ENCODE assay signal across 30 cellular contexts in genomic region chr17:13160790-13161189, GRCh38.
DNase-seq lines count a peak whose midpoint lies in the region; TF ChIP-seq lines count a peak whose summit lies in the region.
"Had no signal": no experiment of that assay in that cellular context is flagged by ENCODE, and none has a peak within 500 bp of the region (broad histone marks: within the 10 kb centered on the region; RNA-seq: fewer than 3 reads in every experiment).

No MANE protein-coding gene starts in this region.

- DNase-seq in smooth muscle cell (lab: John Stamatoyannopoulos, UW; ENCODE audit: unreplicated experiment) (no peak), HFFc6 (no peak), H9 (no peak)
- DNase-seq: 8988T; ACHN; AML-193; BE2C; C1 segment of cervical spinal cord; Caco-2; Calu3; CD4-positive, alpha-beta memory T cell; CD4-positive, alpha-beta T cell; CD4-positive, CD25-positive, alpha-beta regulatory T cell; CD8-positive, alpha-beta memory T cell; CD8-positive, alpha-beta T cell; COR-L47; DMS 273 treated with DMSO at 0.1 percent for 48 hours; DMS153; DMS53; DMS79; DMS79 treated with DMSO at 0.1 percent for 48 hours; DND-41 had no signal

- no peak overlapping the region for H3K23ac ChIP-seq in H9 (ENCODE audit: insufficient read length, low read depth, low read length)

- H2AK5ac ChIP-seq in H9 (ENCODE audit: insufficient read length, low read length), result no peak overlapping the region

- H3K4me3 Mint-ChIP-seq in HFFc6, result no peak overlapping the region
- H3K4me3 Mint-ChIP-seq in H9, result no peak overlapping the region
- H3K4me3 Mint-ChIP-seq: B cell; CD14-positive monocyte; CD4-positive, alpha-beta memory T cell; CD4-positive, alpha-beta T cell; CD4-positive, CD25-positive, alpha-beta regulatory T cell; CD8-positive, alpha-beta memory T cell; CD8-positive, alpha-beta T cell had no signal

- TF ChIP-seq EP300 in neural cell (conservative IDR thresholded peaks at IDR 0.05; ENCODE audit: poor library complexity, severe bottlenecking), result peak; percentile 94

- H3K79me2 ChIP-seq in neural cell (replicated peaks; ENCODE audit: insufficient read depth, low read length), result no peaks in the 10 kb centered on the region
- H3K79me2 ChIP-seq in smooth muscle cell (ENCODE audit: low read depth), result no peaks in the 10 kb centered on the region
- H3K79me2 ChIP-seq in H9 (ENCODE audit: insufficient read depth, low read length), result no peaks in the 10 kb centered on the region

- H3K27ac ChIP-seq in neural cell (ENCODE audit: low read length), result peak overlapping the region; percentile 25
- peak overlapping the region; percentile 62 for H3K27ac ChIP-seq in smooth muscle cell (ENCODE audit: low read depth)
- no peak overlapping the region for H3K27ac ChIP-seq in H9 (ENCODE audit: insufficient read length, low read depth, low read length)
- H3K27ac ChIP-seq: 22Rv1; A549; BLaER1; BLaER1 treated with 17β-estradiol and CSF1 and Interleukin-3, amounts not matched to agents 10 nM and 100 nM; C4-2B had no signal

- no peak overlapping the region for H2BK5ac ChIP-seq in H9 (ENCODE audit: insufficient read length, low read length)

- no peak overlapping the region for H4K91ac ChIP-seq in H9 (ENCODE audit: insufficient read length, low read depth, low read length)

- H3K4me3 ChIP-seq in neural cell (ENCODE audit: low read length) (no peak overlapping the region), smooth muscle cell (no peak overlapping the region)
- H3K4me3 ChIP-seq: A549; BLaER1; BLaER1 treated with 17β-estradiol and CSF1 and Interleukin-3, amounts not matched to agents 10 nM and 100 nM had no signal

- H3K9me3 ChIP-seq in neural cell (ENCODE audit: low read length) (no peaks in the 10 kb centered on the region), smooth muscle cell (replicated peaks; ENCODE audit: low read depth) (no peaks in the 10 kb centered on the region), H9 (ENCODE audit: control insufficient read depth, low read depth, low read length) (no peaks in the 10 kb centered on the region)
- H3K9me3 ChIP-seq: A549; BE2C; BLaER1; BLaER1 treated with 17β-estradiol and CSF1 and Interleukin-3, amounts not matched to agents 10 nM and 100 nM; Caco-2 had no signal

- H4K20me1 ChIP-seq in neural cell (ENCODE audit: insufficient read depth) (no peaks in the 10 kb centered on the region), smooth muscle cell (ENCODE audit: low read depth) (no peaks in the 10 kb centered on the region), H9 (ENCODE audit: control insufficient read depth, insufficient read depth, insufficient read length) (no peaks in the 10 kb centered on the region)
- H4K20me1 ChIP-seq: BLaER1; BLaER1 treated with 17β-estradiol and CSF1 and Interleukin-3, amounts not matched to agents 10 nM and 100 nM had no signal

- H3K4me1 ChIP-seq in smooth muscle cell (ENCODE audit: low read depth) (no peaks in the 10 kb centered on the region), H9 (ENCODE audit: insufficient read depth, low read length) (no peaks in the 10 kb centered on the region)
- H3K4me1 ChIP-seq: A549; BE2C; BLaER1; BLaER1 treated with 17β-estradiol and CSF1 and Interleukin-3, amounts not matched to agents 10 nM and 100 nM; Caco-2 had no signal

- TF ChIP-seq RAD21 in neural cell (conservative IDR thresholded peaks at IDR 0.05), result no peak

- H3K56ac ChIP-seq in H9 (ENCODE audit: insufficient read length, low read depth, low read length), result no peak overlapping the region

- H2BK12ac ChIP-seq in H9 (ENCODE audit: insufficient read length, low read depth, low read length), result no peak overlapping the region

- H3K79me1 ChIP-seq in H9 (ENCODE audit: insufficient read depth, low read depth, low read length, poor library complexity, severe bottlenecking), result no peaks in the 10 kb centered on the region

- H3K4me2 ChIP-seq in neural cell (ENCODE audit: low read length), result no peak overlapping the region
- H3K4me2 ChIP-seq in smooth muscle cell, result peak overlapping the region; percentile 20
- H3K4me2 ChIP-seq in H9 (ENCODE audit: insufficient read depth, insufficient read length, low read length), result no peak overlapping the region
- H3K4me2 ChIP-seq: A549; BLaER1; BLaER1 treated with 17β-estradiol and CSF1 and Interleukin-3, amounts not matched to agents 10 nM and 100 nM had no signal

- H3K4ac ChIP-seq in H9 (ENCODE audit: low read depth, low read length), result no peak overlapping the region

- H4K8ac ChIP-seq in H9 (replicated peaks; ENCODE audit: insufficient read length, low read depth, low read length), result no peak overlapping the region

- H3K36me3 ChIP-seq in neural cell (ENCODE audit: insufficient read depth, low read length), result no peaks in the 10 kb centered on the region
- H3K36me3 ChIP-seq in smooth muscle cell (ENCODE audit: low read depth), result no peaks in the 10 kb centered on the region
- H3K36me3 ChIP-seq: BE2C; BLaER1; BLaER1 treated with 17β-estradiol and CSF1 and Interleukin-3, amounts not matched to agents 10 nM and 100 nM had no signal

- no peak for TF ChIP-seq CTCF in neural cell (IDR thresholded peaks at IDR 0.05; ENCODE audit: poor library complexity, severe bottlenecking)
- no peak for TF ChIP-seq CTCF in smooth muscle cell (IDR thresholded peaks at IDR 0.05; ENCODE audit: borderline replicate concordance, insufficient read depth, poor library complexity, severe bottlenecking)
- no peak for TF ChIP-seq CTCF in HFFc6 (IDR thresholded peaks at IDR 0.05)
- TF ChIP-seq CTCF in H9 (conservative IDR thresholded peaks at IDR 0.05), result no peak

- H4K5ac ChIP-seq in H9 (ENCODE audit: insufficient read length, low read depth, low read length), result no peak overlapping the region

- H3K14ac ChIP-seq in H9 (ENCODE audit: insufficient read depth, low read length), result no peak overlapping the region

- H3F3A ChIP-seq in neural cell (ENCODE audit: insufficient read depth, low read length, poor library complexity, severe bottlenecking) (no peaks in the 10 kb centered on the region), smooth muscle cell (ENCODE audit: low read depth) (peaks cover 6% of the 10 kb centered on the region)

- H3K27me3 Mint-ChIP-seq in HFFc6 (ENCODE audit: insufficient read depth) (no peaks in the 10 kb centered on the region; the same call in 1 of the 2 replicates), H9 (ENCODE audit: low read depth) (no peaks in the 10 kb centered on the region)
- H3K27me3 Mint-ChIP-seq: B cell; CD4-positive, alpha-beta T cell; CD4-positive, CD25-positive, alpha-beta regulatory T cell; CD8-positive, alpha-beta memory T cell had no signal

- H3K18ac ChIP-seq in H9 (ENCODE audit: insufficient read length, low read depth, low read length), result no peak overlapping the region

- H3K4me1 Mint-ChIP-seq in HFFc6 (ENCODE audit: low read depth) (no peaks in the 10 kb centered on the region), H9 (no peaks in the 10 kb centered on the region)
- H3K4me1 Mint-ChIP-seq: B cell; CD14-positive monocyte; CD4-positive, alpha-beta memory T cell; CD4-positive, CD25-positive, alpha-beta regulatory T cell; CD8-positive, alpha-beta memory T cell had no signal

- WGBS in smooth muscle cell (ENCODE audit: low lambda C conversion rate), result 82% methylated on average over 2 of the region's 2 CpGs
- no CpG with 5 or more reads among the region's 2 CpGs for WGBS in H9 (ENCODE audit: extremely low coverage, insufficient read length, low lambda C conversion rate)

- no peak overlapping the region for H2BK15ac ChIP-seq in H9 (ENCODE audit: low read depth, low read length)

- H2BK20ac ChIP-seq in H9 (ENCODE audit: low read depth, low read length, poor library complexity, severe bottlenecking), result no peak overlapping the region

- H3K9me2 ChIP-seq in neural cell (ENCODE audit: insufficient read depth, low read length), result no peaks in the 10 kb centered on the region

- H3K23me2 ChIP-seq in H9 (ENCODE audit: insufficient read length, low read depth, low read length, poor library complexity, severe bottlenecking), result no peaks in the 10 kb centered on the region

- H3K9me3 Mint-ChIP-seq in HFFc6 (no peaks in the 10 kb centered on the region), H9 (no peaks in the 10 kb centered on the region; a peak in 1 of 5 replicates)
- H3K9me3 Mint-ChIP-seq: CD4-positive, alpha-beta memory T cell; CD8-positive, alpha-beta T cell had no signal

- no peak overlapping the region for H3T11ph ChIP-seq in H9 (ENCODE audit: low read length)

- no peaks in the 10 kb centered on the region for H3K27me3 ChIP-seq in neural cell (ENCODE audit: insufficient read depth, low read depth, low read length)
- no peaks in the 10 kb centered on the region for H3K27me3 ChIP-seq in smooth muscle cell (ENCODE audit: low read depth)
- H3K27me3 ChIP-seq in H9 (ENCODE audit: insufficient read depth, low read length), result no peaks in the 10 kb centered on the region
- H3K27me3 ChIP-seq: BE2C; BLaER1; BLaER1 treated with 17β-estradiol and CSF1 and Interleukin-3, amounts not matched to agents 10 nM and 100 nM had no signal

- H2AFZ ChIP-seq in neural cell (ENCODE audit: low read depth, low read length), result no peak overlapping the region
- no peak overlapping the region for H2AFZ ChIP-seq in smooth muscle cell (ENCODE audit: low read depth)
- H2AFZ ChIP-seq in H9 (ENCODE audit: low read length), result no peak overlapping the region

- H3K9ac ChIP-seq in neural cell (ENCODE audit: low read length) (no peak overlapping the region), smooth muscle cell (ENCODE audit: low read depth) (no peak overlapping the region), H9 (ENCODE audit: extremely low read depth, insufficient read length, low read length) (no peak overlapping the region)
- H3K9ac ChIP-seq: BLaER1; BLaER1 treated with 17β-estradiol and CSF1 and Interleukin-3, amounts not matched to agents 10 nM and 100 nM had no signal

- H3K36me3 Mint-ChIP-seq in HFFc6 (ENCODE audit: low read depth), result no peaks in the 10 kb centered on the region
- no peaks in the 10 kb centered on the region for H3K36me3 Mint-ChIP-seq in H9 (ENCODE audit: insufficient read depth in 1 of 3, low read depth in 3 of 3)
- H3K36me3 Mint-ChIP-seq: CD14-positive monocyte; CD4-positive, alpha-beta memory T cell; CD4-positive, CD25-positive, alpha-beta regulatory T cell; CD8-positive, alpha-beta memory T cell; CD8-positive, alpha-beta T cell had no signal

- H3K27ac Mint-ChIP-seq in HFFc6 (no peak overlapping the region), H9 (no peak overlapping the region)
- H3K27ac Mint-ChIP-seq: B cell; CD14-positive monocyte; CD4-positive, alpha-beta memory T cell; CD4-positive, alpha-beta T cell; CD4-positive, CD25-positive, alpha-beta regulatory T cell; CD8-positive, alpha-beta memory T cell; CD8-positive, alpha-beta T cell had no signal

- H2BK120ac ChIP-seq in H9 (ENCODE audit: low read depth, low read length, poor library complexity, severe bottlenecking), result no peak overlapping the region
